Comparison of ENCODE assay signal across 8 cellular contexts in genomic region chr7:618539-619355, GRCh38.
A peak's percentile ranks its signal among the peaks of the same experiment; 100 is the strongest.
DNase-seq lines count a peak whose midpoint lies in the region; ATAC-seq, FAIRE-seq and TF ChIP-seq lines count a peak whose summit lies in the region.

No MANE protein-coding gene starts in this region.

- TF ChIP-seq EP300 in H1 (IDR thresholded peaks at IDR 0.05; ENCODE audit: borderline replicate concordance in 1 of 2, low read depth in 2 of 2, low read length in 2 of 2) = no peak

- peaks cover 11% of the 10 kb centered on the region for H3K4me1 ChIP-seq in Loucy (ENCODE audit: insufficient read depth, low read length, poor library complexity, severe bottlenecking)
- H3K4me1 ChIP-seq in H1 (replicated peaks in 1 of 4; ENCODE audit: control insufficient read depth in 3 of 4, insufficient read depth in 4 of 4, low read length in 3 of 4) = peaks cover 0 to 9% (median 4%) of the 10 kb centered on the region in 4 experiments; a peak in 5 of 7 replicates
- H3K4me1 ChIP-seq in neural progenitor cell = no peaks in the 10 kb centered on the region

- FAIRE-seq in H1 (lab: Jason Lieb, UNC) = no peak

- H3K4me3 Mint-ChIP-seq in neural progenitor cell = no peak overlapping the region

- H3K23me2 ChIP-seq in H1 (ENCODE audit: low read depth, low read length) = no peaks in the 10 kb centered on the region

- no peaks in the 10 kb centered on the region for H3K4me1 Mint-ChIP-seq in neural progenitor cell

- no peak overlapping the region for H2BK15ac ChIP-seq in H1 (ENCODE audit: low read length)

- peak overlapping the region; percentile 30 for H3K4me2 ChIP-seq in Loucy (ENCODE audit: low read depth, low read length, poor library complexity, severe bottlenecking)
- H3K4me2 ChIP-seq in H1 (ENCODE audit: insufficient read depth in 1 of 2, low read depth in 2 of 2, low read length in 2 of 2) = no peak overlapping the region
- no peak overlapping the region for H3K4me2 ChIP-seq in neural progenitor cell

- no peak for TF ChIP-seq RAD21 in H1 (IDR thresholded peaks at IDR 0.05 in 1 of 2, conservative IDR thresholded peaks at IDR 0.05 in 1 of 2; ENCODE audit: low read depth in 2 of 2, low read length in 2 of 2)

- no peaks in the 10 kb centered on the region for H3K27me3 ChIP-seq in Loucy (ENCODE audit: insufficient read depth, low read length, poor library complexity, severe bottlenecking)
- no peaks in the 10 kb centered on the region for H3K27me3 ChIP-seq in H1 (replicated peaks in 1 of 4; ENCODE audit: control insufficient read depth in 3 of 4, extremely low read depth in 1 of 4, insufficient read depth in 3 of 4, low read length in 3 of 4)
- H3K27me3 ChIP-seq in neural progenitor cell = no peaks in the 10 kb centered on the region

- H3K27ac Mint-ChIP-seq in neural progenitor cell = no peak overlapping the region

- TF ChIP-seq CTCF in Loucy (conservative IDR thresholded peaks at IDR 0.05; ENCODE audit: low read length) (no peak), H1 (IDR thresholded peaks at IDR 0.05; ENCODE audit: control extremely low read depth in 1 of 3, insufficient read depth in 1 of 3, low read depth in 1 of 3, low read length in 3 of 3) (no peak), neural progenitor cell (IDR thresholded peaks at IDR 0.05) (no peak)

- peaks cover 1% of the 10 kb centered on the region for H3K36me3 Mint-ChIP-seq in neural progenitor cell

- H2AFZ ChIP-seq in Loucy (ENCODE audit: low read length) (peak overlapping the region; percentile 44; the same call in 1 of the 2 replicates), H1 (ENCODE audit: low read length) (no peak overlapping the region), neural progenitor cell (replicated peaks) (no peak overlapping the region)

- peaks cover 7% of the 10 kb centered on the region for H3K27me3 Mint-ChIP-seq in neural progenitor cell (ENCODE audit: insufficient read depth, low read depth)

- H3K9ac ChIP-seq in Loucy (ENCODE audit: low read depth, low read length, poor library complexity, severe bottlenecking) = peak overlapping the region; percentile 12
- H3K9ac ChIP-seq in H1 (replicated peaks in 1 of 4; ENCODE audit: extremely low read depth in 1 of 4, low read depth in 3 of 4, low read length in 3 of 4) = no peak overlapping the region; a peak in 1 of 7 replicates
- no peak overlapping the region for H3K9ac ChIP-seq in neural progenitor cell

- H2BK20ac ChIP-seq in H1 (ENCODE audit: low read length) = no peak overlapping the region

- CTCF ChIA-PET in H1 (lab: Charles Lee; ENCODE audit: partially characterized antibody) = interaction anchor here (0.8 to 1.1 kb wide), 2 partner anchors 158 to 297 kb away, joined by 3 read pairs; no protein-coding TSS in a partner anchor

- no peak for ATAC-seq in GM18519 (IDR thresholded peaks at IDR 0.05; ENCODE audit: low FRiP score, unreplicated experiment)

- H2BK120ac ChIP-seq in H1 (replicated peaks; ENCODE audit: low read depth, low read length) = no peak overlapping the region

- H3K56ac ChIP-seq in H1 (replicated peaks; ENCODE audit: insufficient read length, low read depth, low read length) = no peak overlapping the region

- H4K91ac ChIP-seq in H1 (replicated peaks; ENCODE audit: insufficient read length, low read length) = no peak overlapping the region

- H3F3A ChIP-seq in Loucy (ENCODE audit: low read depth) (no peaks in the 10 kb centered on the region), neural progenitor cell (ENCODE audit: low read depth) (no peaks in the 10 kb centered on the region)

- H3K4me3 ChIP-seq in Loucy (ENCODE audit: low read length, poor library complexity, severe bottlenecking) = peak overlapping the region; percentile 7
- H3K4me3 ChIP-seq in H1 (ENCODE audit: extremely low read depth in 1 of 4, insufficient read depth in 2 of 4, low read depth in 3 of 4, low read length in 4 of 4) = no peak overlapping the region
- no peak overlapping the region for H3K4me3 ChIP-seq in neural progenitor cell

- H3K36me3 ChIP-seq in Loucy (ENCODE audit: insufficient read depth, low read length) = no peaks in the 10 kb centered on the region
- H3K36me3 ChIP-seq in H1 (ENCODE audit: control insufficient read depth in 2 of 4, insufficient read depth in 4 of 4, low read length in 3 of 4) = peaks cover 0 to 3% (median 0%) of the 10 kb centered on the region in 4 experiments; a peak in 1 of 8 replicates
- no peaks in the 10 kb centered on the region for H3K36me3 ChIP-seq in neural progenitor cell

- H3K27ac ChIP-seq in H1 (ENCODE audit: low read depth, low read length) (no peak overlapping the region), neural progenitor cell (no peak overlapping the region)

- H3K14ac ChIP-seq in H1 (ENCODE audit: insufficient read length) = no peak overlapping the region

- H3K23ac ChIP-seq in H1 (ENCODE audit: insufficient read length) = no peak overlapping the region

- H4K5ac ChIP-seq in H1 (ENCODE audit: insufficient read length, low read depth, low read length) = no peak overlapping the region

- H3K9me3 ChIP-seq in Loucy (ENCODE audit: insufficient read depth, low read depth, low read length) (peaks cover 18% of the 10 kb centered on the region; the same call in 1 of the 2 replicates), H1 (ENCODE audit: insufficient read depth in 2 of 2, low read depth in 1 of 2, low read length in 1 of 2) (peaks cover 0 to 10% of the 10 kb centered on the region in 2 experiments; a peak in 3 of 4 replicates), neural progenitor cell (ENCODE audit: low read depth) (no peaks in the 10 kb centered on the region)

- no peaks in the 10 kb centered on the region for H3K9me2 ChIP-seq in Loucy (replicated peaks; ENCODE audit: low read depth, low read length)

- H3K4ac ChIP-seq in H1 (replicated peaks; ENCODE audit: insufficient read length, low read depth, low read length) = no peak overlapping the region

- 94% methylated on average over 14 of the region's 14 CpGs; no CpG with 5 or more reads in 1 of the 2 experiments for WGBS in H1 (ENCODE audit: extremely low coverage in 1 of 2, insufficient coverage in 1 of 2, insufficient read length in 1 of 2, insufficient replicate concordance in 2 of 2, low coverage in 1 of 2, low lambda C conversion rate in 2 of 2, missing lambda C conversion rate in 1 of 2), 2 experiments

- no peaks in the 10 kb centered on the region for H3K79me2 ChIP-seq in Loucy (ENCODE audit: insufficient read depth, low read length)
- peaks cover 0 to 2% of the 10 kb centered on the region in 2 experiments; a peak in 1 of 4 replicates for H3K79me2 ChIP-seq in H1 (ENCODE audit: control insufficient read depth in 1 of 2, insufficient read depth in 2 of 2, low read length in 2 of 2)
- H3K79me2 ChIP-seq in neural progenitor cell (ENCODE audit: low read depth) = no peaks in the 10 kb centered on the region

- peak overlapping the region; percentile 65; the same call in 1 of the 2 replicates for H2AK5ac ChIP-seq in H1 (ENCODE audit: low read depth, low read length)

- 0 out of 2 replicates have a peak overlapping the region, but pooled peaks have one; percentile 23 for H2BK12ac ChIP-seq in H1 (ENCODE audit: low read depth, low read length)

- POLR2A ChIA-PET in H1 (lab: Charles Lee; ENCODE audit: partially characterized antibody) = interaction anchor here (0.7 kb wide), 1 partner anchor 8 kb away, joined by 3 read pairs; no protein-coding TSS in a partner anchor

- H4K20me1 ChIP-seq in Loucy (ENCODE audit: insufficient read depth, low read length, poor library complexity, severe bottlenecking) = no peaks in the 10 kb centered on the region
- peaks cover 0 to 3% of the 10 kb centered on the region in 2 experiments for H4K20me1 ChIP-seq in H1 (replicated peaks in 1 of 2; ENCODE audit: control insufficient read depth in 1 of 2, insufficient read depth in 2 of 2, low read length in 2 of 2)
- H4K20me1 ChIP-seq in neural progenitor cell (ENCODE audit: low read depth) = no peaks in the 10 kb centered on the region

- no peak overlapping the region for H3K18ac ChIP-seq in H1 (ENCODE audit: extremely low read depth, low read length)

- DNase-seq in activated CD4-positive, alpha-beta T cell treated with anti-CD3 and anti-CD28 coated beads for 4 hours = peak; percentile 59 to 61
- DNase-seq in H1 (ENCODE audit: low read depth in 1 of 2, low spot score in 2 of 2) (no peak), NCI-H1048 (lab: John Stamatoyannopoulos, UW) (no peak), ecto neural progenitor cell (ENCODE audit: low spot score) (no peak), neural progenitor cell (ENCODE audit: low spot score) (no peak)
- peak; percentile 56 for DNase-seq in stimulated activated CD8-positive, alpha-beta memory T cell treated with anti-CD3 and anti-CD28 coated beads, Interleukin-12 subunit alpha, Interleukin-12 subunit beta, amount 100 ng/mL, for 1 hour (ENCODE audit: low read depth)

- H4K8ac ChIP-seq in H1 (ENCODE audit: extremely low read depth, insufficient read depth, low read length) = no peak overlapping the region

- no peak for TF ChIP-seq POLR2A in H1 (IDR thresholded peaks at IDR 0.05; ENCODE audit: control extremely low read depth in 1 of 2, low read depth in 2 of 2, low read length in 2 of 2)

- peak overlapping the region; percentile 52 for H2BK5ac ChIP-seq in H1 (ENCODE audit: low read depth, low read length)

- H3K9me3 Mint-ChIP-seq in neural progenitor cell = peaks cover 32% of the 10 kb centered on the region

- no peaks in the 10 kb centered on the region for H3K79me1 ChIP-seq in H1 (ENCODE audit: low read depth, low read length)

TF ChIP-seq in H1, 55 proteins besides CTCF, POLR2A, EP300 and RAD21:
- TF ChIP-seq GABPA (IDR thresholded peaks at IDR 0.05; ENCODE audit: borderline replicate concordance, insufficient read depth, low read length) (no peak), CEBPB (IDR thresholded peaks at IDR 0.05; ENCODE audit: low read depth, low read length) (no peak), SIX5 (IDR thresholded peaks at IDR 0.05; ENCODE audit: low read depth, low read length) (no peak), MAFK (IDR thresholded peaks at IDR 0.05; ENCODE audit: low read depth, low read length) (no peak), RXRA (IDR thresholded peaks at IDR 0.05; ENCODE audit: insufficient read depth, low read depth, low read length) (no peak), SUZ12 (IDR thresholded peaks at IDR 0.05; ENCODE audit: low read length) (no peak), TCF12 (IDR thresholded peaks at IDR 0.05; ENCODE audit: low read depth, low read length) (no peak), CBX5 (IDR thresholded peaks at IDR 0.05; ENCODE audit: low read depth, low read length) (no peak), NRF1 (IDR thresholded peaks at IDR 0.05; ENCODE audit: low read depth, low read length) (no peak), NANOG (IDR thresholded peaks at IDR 0.05; ENCODE audit: insufficient read depth, low read depth, low read length, poor library complexity, severe bottlenecking) (no peak), KDM4A (IDR thresholded peaks at IDR 0.05; ENCODE audit: low read depth, low read length, severe bottlenecking) (no peak), E2F6 (IDR thresholded peaks at IDR 0.05) (no peak)
TF ChIP-seq in H1: peak in this region for 0.

Comparison
In these comparisons a context has a peak if more than half of its experiments do, and no peak if none do; other contexts are left out.
1. DNase-seq: peak in activated CD4-positive, alpha-beta T cell treated with anti-CD3 and anti-CD28 coated beads for 4 hours (2 of 2) and stimulated activated CD8-positive, alpha-beta memory T cell treated with anti-CD3 and anti-CD28 coated beads, Interleukin-12 subunit alpha, Interleukin-12 subunit beta, amount 100 ng/mL, for 1 hour (single experiment); none in H1 (0 of 2), NCI-H1048 (single experiment), ecto neural progenitor cell (single experiment) and neural progenitor cell (single experiment).